11 cellular contexts compared by ENCODE assay signal in the genomic region with DNA sequence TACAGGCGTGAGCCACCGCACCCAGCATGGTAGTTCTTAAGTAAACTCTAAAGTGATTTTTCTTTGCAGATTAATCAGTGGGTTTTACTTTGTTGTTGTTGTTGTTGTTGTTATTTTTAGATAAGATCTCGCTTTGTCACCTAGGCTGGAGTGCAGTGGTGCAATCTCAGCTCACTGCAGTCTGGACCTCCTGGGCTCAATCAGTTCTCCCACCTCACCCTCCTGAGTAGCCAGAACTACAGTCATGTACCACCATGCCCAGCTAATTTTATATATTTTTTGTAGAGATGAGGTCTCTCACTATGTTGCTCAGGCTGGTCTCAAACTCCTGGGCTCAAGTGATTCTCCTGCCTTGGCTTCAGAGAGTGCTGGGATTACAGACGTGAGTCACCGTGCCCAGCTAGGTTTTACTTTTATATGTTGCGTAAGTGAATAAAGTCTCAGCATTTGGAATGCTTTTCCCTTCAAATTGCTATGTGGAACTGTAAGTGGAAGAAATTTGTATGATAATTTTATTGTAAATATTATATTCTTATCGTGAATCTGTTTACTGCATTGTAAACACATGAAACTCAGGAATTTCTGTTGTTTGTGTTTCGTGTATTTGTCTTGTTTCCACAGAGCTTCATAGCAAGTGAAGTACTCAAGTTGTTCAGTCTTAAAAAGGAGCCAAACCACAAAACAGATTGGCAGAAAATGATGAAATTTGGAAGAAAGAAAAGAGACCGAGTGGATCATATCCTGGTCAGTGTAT. TPM values are rescaled to one million over a fixed set of nuclear protein-coding genes. Genes with fewer than 3 reads are reported as not detected.
DNase-seq lines count a peak whose midpoint lies in the region; ATAC-seq, FAIRE-seq and TF ChIP-seq lines count a peak whose summit lies in the region.
"Had no signal": no experiment of that assay in that cellular context is flagged by ENCODE, and none has a peak within 500 bp of the region (broad histone marks: within the 10 kb centered on the region; RNA-seq: fewer than 3 reads in every experiment).

No MANE protein-coding gene starts in this region.

- H3K4me2 ChIP-seq in PC-9, result peak overlapping the region; percentile 35

- H3K4me3 Mint-ChIP-seq in T-cell, result no peak overlapping the region

- no peaks in the 10 kb centered on the region for H3K9me2 ChIP-seq in PC-9 (ENCODE audit: insufficient read depth)

- no peak overlapping the region for H3K4me3 ChIP-seq in PC-9
- no peak overlapping the region for H3K4me3 ChIP-seq in retinal pigment epithelial cell (ENCODE audit: low read length)
- H3K4me3 ChIP-seq: thoracic aorta had no signal

- peaks cover 25% of the 10 kb centered on the region for H3K4me1 ChIP-seq in PC-9 (replicated peaks; ENCODE audit: insufficient read depth)

- H3K4me1 Mint-ChIP-seq in T-cell, result peaks cover 0 to 7% (median 0%) of the 10 kb centered on the region in 3 donors

- no peak for FAIRE-seq in D721Med (lab: Jason Lieb, UNC)

- H4K20me1 ChIP-seq in PC-9 (ENCODE audit: insufficient read depth), result no peaks in the 10 kb centered on the region

- no peak overlapping the region for H3K27ac Mint-ChIP-seq in T-cell

- H3K9me3 ChIP-seq in PC-9 (ENCODE audit: insufficient read depth, low read depth), result no peaks in the 10 kb centered on the region
- H3K9me3 ChIP-seq: thoracic aorta had no signal

- TF ChIP-seq CTCF in PC-9 (conservative IDR thresholded peaks at IDR 0.05) (no peak), retinal pigment epithelial cell (conservative IDR thresholded peaks at IDR 0.05; ENCODE audit: low read depth, low read length) (no peak), D721Med (IDR thresholded peaks at IDR 0.05; ENCODE audit: insufficient read depth, missing control alignments) (no peak)

- no peaks in the 10 kb centered on the region for H3K79me2 ChIP-seq in PC-9 (ENCODE audit: low read depth)

- peaks cover 29% of the 10 kb centered on the region for H3F3A ChIP-seq in PC-9 (ENCODE audit: insufficient read depth, low read depth)

- BruUV-seq in PC-9 (replicated peaks; lab: Mats Ljungman, UMichigan), result no TSS peak

- CTCF ChIA-PET in PC-9 (lab: Charles Lee) (interaction anchor here (0.5 to 0.6 kb wide), 2 partner anchors 81 to 109 kb away, joined by 4 to 6 read pairs; no protein-coding TSS in a partner anchor), T-cell (lab: Charles Lee) (no interaction called here)

- H3K27ac ChIP-seq in PC-9, result peak overlapping the region; percentile 87
- H3K27ac ChIP-seq: thoracic aorta had no signal

- peaks cover 56% of the 10 kb centered on the region for H3K36me3 Mint-ChIP-seq in T-cell

- POLR2A ChIA-PET in PC-9 (lab: Charles Lee; ENCODE audit: unreplicated experiment), result interaction anchor here (0.6 kb wide), 1 partner anchor 1727 kb away, joined by 11 read pairs; no protein-coding TSS in a partner anchor
- POLR2A ChIA-PET in T-cell (lab: Charles Lee), result no interaction called here

- H2AFZ ChIP-seq in PC-9, result no peak overlapping the region

- H3K36me3 ChIP-seq in PC-9 (ENCODE audit: low read depth), result peaks cover 36% of the 10 kb centered on the region

- no peaks in the 10 kb centered on the region for H3K27me3 Mint-ChIP-seq in T-cell

- ATAC-seq in HG03442 (IDR thresholded peaks at IDR 0.05; ENCODE audit: unreplicated experiment), result no peak
- no peak for ATAC-seq in T-cell (replicated peaks in 1 of 4)

- no peaks in the 10 kb centered on the region for H3K9me3 Mint-ChIP-seq in T-cell

- DNase-seq in EL (peak; percentile 83), PC-9 (peak; percentile 14 to 80), fibroblast of gingiva (ENCODE audit: low read depth) (peak; percentile 94), retinal pigment epithelial cell (ENCODE audit: low read depth) (peak; percentile 8), D721Med (ENCODE audit: insufficient read length, low spot score) (no peak), T-cell (no peak), COR-L47 (lab: John Stamatoyannopoulos, UW) (no peak)
- DNase-seq: dermis blood vessel endothelial cell, DMS 273 treated with DMSO at 0.1 percent for 48 hours had no signal

- no peaks in the 10 kb centered on the region for H3K27me3 ChIP-seq in PC-9 (ENCODE audit: insufficient read depth, low read depth)

- intact Hi-C loops in PC-9 (cut with micrococcal nuclease; ENCODE audit: unreplicated experiment), result loop anchor here (5.0 kb wide), 1 partner anchor 54 kb away; the partner anchor contains the start of gene QSOX1

RNA-seq across cellular contexts. Expression of gene QSOX1, which starts 56.2 kb away (rescaled TPM):
- total RNA-seq in PC-9 (2021), result 226 and 263 TPM in 2 replicates
- total RNA-seq in T-cell, result 10 to 100 TPM; 19.7 to 32.5 (median 28.2) TPM

Comparison
In these comparisons a context has a peak if more than half of its experiments do, and no peak if none do; other contexts are left out.
1. DNase-seq: peak in EL (single experiment), PC-9 (2 of 2), fibroblast of gingiva (single experiment) and retinal pigment epithelial cell (single experiment); none in D721Med (single experiment), T-cell (0 of 34) and COR-L47 (single experiment).